Comparison of ENCODE assay signal across 24 cellular contexts in genomic region chr6:112050417-112050816, GRCh38. TPM values are rescaled to one million over a fixed set of nuclear protein-coding genes. Genes with fewer than 3 reads are reported as not detected.
"Had no signal": no experiment of that assay in that cellular context is flagged by ENCODE, and none has a peak within 500 bp of the region (broad histone marks: within the 10 kb centered on the region; RNA-seq: fewer than 3 reads in every experiment).

No MANE protein-coding gene starts in this region.

- H3K4me3 ChIP-seq: MG63 had no signal

- H3K36me3 ChIP-seq: MG63 had no signal

- ATAC-seq: Panc1, SK-N-SH treated with all-trans-retinoic acid at 6 μM for 48 hours had no signal

- H3K9me3 ChIP-seq: MG63 had no signal

- DNase-seq: Karpas-422, KG1, MG63, NCI-H1092, NCI-H1105 treated with DMSO at 0.1 percent for 48 hours, NCI-H1417 treated with DMSO at 0.1 percent for 48 hours, NCI-H146, NCI-H1694 treated with DMSO at 0.1 percent for 48 hours, NCI-H1930, NCI-H2081 treated with DMSO at 0.1 percent for 48 hours, NCI-H2171, NCI-H226, NCI-H446, NCI-H510A, NCI-H524 treated with DMSO at 0.1 percent for 48 hours, NCI-H69, NCI-H774, SHP77, T-helper 1 cell had no signal

- H3K27ac ChIP-seq: RWPE1 had no signal

- H3K27me3 ChIP-seq: MG63 had no signal

RNA-seq across cellular contexts. Expression of gene CCN6, which starts 3.5 kb away (rescaled TPM):
- total RNA-seq: HT1080, SK-MEL-5 had no signal
